ENCODE assay signal across 8 cellular contexts in genomic region chr17:57861737-57862409, GRCh38. TPM values are rescaled to one million over a fixed set of nuclear protein-coding genes. Genes with fewer than 3 reads are reported as not detected.
DNase-seq lines count a peak whose midpoint lies in the region; ATAC-seq and TF ChIP-seq lines count a peak whose summit lies in the region.

No MANE protein-coding gene starts in this region.

- peaks cover 36% of the 10 kb centered on the region for H3K4me1 ChIP-seq in suprapubic skin

- H3K27me3 ChIP-seq in suprapubic skin: no peaks in the 10 kb centered on the region

- peak; percentile 75 for ATAC-seq in left colon
- no peak for ATAC-seq in HG03354 (IDR thresholded peaks at IDR 0.05; ENCODE audit: poor library complexity, severe bottlenecking, unreplicated experiment)

- H3K9me3 Mint-ChIP-seq in activated naive CD4-positive, alpha-beta T cell treated with anti-CD3 and anti-CD28 coated beads, Interleukin-2, amount 10 ng/mL, durations not matched to agents 7 days and 5 days: no peaks in the 10 kb centered on the region

- H3K4me3 ChIP-seq in choroid plexus epithelial cell (ENCODE audit: low read depth, low read length) (peak overlapping the region; percentile 60), suprapubic skin (peak overlapping the region; percentile 53)

- peaks cover 12% of the 10 kb centered on the region for H3K4me1 Mint-ChIP-seq in activated naive CD4-positive, alpha-beta T cell treated with anti-CD3 and anti-CD28 coated beads, Interleukin-2, amount 10 ng/mL, durations not matched to agents 7 days and 5 days

- DNase-seq in activated naive CD4-positive, alpha-beta T cell treated with anti-CD3 and anti-CD28 coated beads, Interleukin-2, amount 10 ng/mL, durations not matched to agents 7 days and 5 days: no peak
- no peak for DNase-seq in activated naive CD4-positive, alpha-beta T cell (lab: John Stamatoyannopoulos, UW)
- DNase-seq in choroid plexus epithelial cell (ENCODE audit: low read depth) (no peak), left colon (peak; percentile 75), suprapubic skin (ENCODE audit: low spot score in 2 of 2) (peak; percentile 80 to 86), RKO (ENCODE audit: low spot score) (no peak)
- no peak for DNase-seq in effector CD4-positive, alpha-beta T cell

- TF ChIP-seq CTCF in choroid plexus epithelial cell (conservative IDR thresholded peaks at IDR 0.05; ENCODE audit: low read depth, low read length) (no peak), suprapubic skin (IDR thresholded peaks at IDR 0.05) (no peak)

- no peak for TF ChIP-seq POLR2A in suprapubic skin (IDR thresholded peaks at IDR 0.05)

- no peak overlapping the region for H3K27ac Mint-ChIP-seq in activated naive CD4-positive, alpha-beta T cell treated with anti-CD3 and anti-CD28 coated beads, Interleukin-2, amount 10 ng/mL, durations not matched to agents 7 days and 5 days

- peak overlapping the region; percentile 62 for H3K27ac ChIP-seq in suprapubic skin

- peak overlapping the region; percentile 62 for H3K4me3 Mint-ChIP-seq in activated naive CD4-positive, alpha-beta T cell treated with anti-CD3 and anti-CD28 coated beads, Interleukin-2, amount 10 ng/mL, durations not matched to agents 7 days and 5 days

- H3K9me3 ChIP-seq in suprapubic skin: no peaks in the 10 kb centered on the region

- intact Hi-C loops in left colon (cut with DNase I, micrococcal nuclease): loop anchor here in 1 of 2 donors (10.0 kb wide), 1 partner anchor 133 kb away; no protein-coding TSS in a partner anchor

- H3K36me3 ChIP-seq in suprapubic skin: peaks cover 8% of the 10 kb centered on the region

- H3K27me3 Mint-ChIP-seq in activated naive CD4-positive, alpha-beta T cell treated with anti-CD3 and anti-CD28 coated beads, Interleukin-2, amount 10 ng/mL, durations not matched to agents 7 days and 5 days: peaks cover 74% of the 10 kb centered on the region

- TF ChIP-seq EP300 in suprapubic skin (IDR thresholded peaks at IDR 0.05): no peak

- CTCF ChIA-PET in activated naive CD4-positive, alpha-beta T cell treated with anti-CD3 and anti-CD28 coated beads, Interleukin-2, amount 10 ng/mL, durations not matched to agents 7 days and 5 days (lab: Charles Lee): interaction anchor here (0.6 to 14.6 kb wide), 5 partner anchors 10 to 153 kb away, joined by 3 to 207 read pairs (median 9); no protein-coding TSS in a partner anchor

- H3K36me3 Mint-ChIP-seq in activated naive CD4-positive, alpha-beta T cell treated with anti-CD3 and anti-CD28 coated beads, Interleukin-2, amount 10 ng/mL, durations not matched to agents 7 days and 5 days: no peaks in the 10 kb centered on the region

- WGBS in suprapubic skin: 30% methylated on average over 12 of the region's 61 CpGs

RNA-seq across cellular contexts. Expression of gene MRPS23, which starts 12.0 kb away (rescaled TPM):
- total RNA-seq in left colon (10 to 100 TPM; 18.0 to 21.3 TPM), suprapubic skin (10 to 100 TPM in 3 of 4 donors, 1 to 10 TPM in 1; 7.4 to 15.2 (median 12.5) TPM)

Comparison
In these comparisons a context has a peak if more than half of its experiments do, and no peak if none do; other contexts are left out.
1. DNase-seq: peak in left colon (2 of 2) and suprapubic skin (2 of 2); none in activated naive CD4-positive, alpha-beta T cell treated with anti-CD3 and anti-CD28 coated beads, Interleukin-2, amount 10 ng/mL, durations not matched to agents 7 days and 5 days (single experiment), activated naive CD4-positive, alpha-beta T cell (0 of 4), choroid plexus epithelial cell (single experiment), RKO (single experiment) and effector CD4-positive, alpha-beta T cell (single experiment).